8 cellular contexts compared by ENCODE assay signal in the genomic region with DNA sequence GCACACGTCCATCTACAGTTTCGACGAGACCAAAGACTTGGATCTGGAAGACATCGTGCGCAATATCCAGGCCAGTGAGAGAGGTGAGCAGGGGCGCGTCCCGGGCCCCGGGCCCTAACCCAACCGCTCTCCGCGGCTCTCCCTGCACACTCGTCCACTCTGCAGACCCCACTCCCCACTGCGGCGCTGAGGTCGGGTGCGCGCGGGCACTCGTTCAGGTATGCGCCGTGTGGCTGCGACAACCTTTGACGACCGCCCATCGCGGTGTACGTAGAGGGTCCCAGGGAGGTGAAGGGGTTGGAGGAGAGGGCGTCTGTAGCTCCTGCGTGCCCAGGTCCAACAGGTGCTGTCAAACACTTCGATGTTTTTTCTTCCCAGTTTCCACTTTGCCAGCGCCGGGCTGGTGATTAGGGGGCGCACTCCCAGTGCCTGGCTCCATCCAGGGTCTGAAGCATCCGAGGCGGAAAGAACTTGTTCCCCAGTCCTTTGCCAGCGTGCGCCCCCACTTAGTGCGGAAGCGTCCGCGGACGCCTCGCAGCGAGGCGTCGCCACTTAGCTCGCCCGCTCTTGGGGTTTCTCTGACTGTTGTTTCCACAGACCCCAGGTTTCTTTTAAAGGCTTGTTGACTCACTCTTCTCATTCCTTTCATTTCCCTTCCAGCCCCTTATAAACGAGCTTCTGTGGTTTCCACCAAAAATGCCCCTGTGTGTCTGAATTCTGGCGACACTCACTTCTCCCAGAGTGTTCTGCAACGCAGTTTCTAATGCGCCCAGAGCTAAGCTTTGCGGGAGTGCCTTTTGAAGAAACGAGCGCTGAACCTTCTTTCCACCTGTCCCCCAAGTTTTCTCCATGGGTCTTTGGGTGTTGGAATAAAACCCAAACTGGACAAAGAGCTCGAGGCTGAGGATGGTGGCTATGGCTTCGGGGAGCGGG. TPM values are rescaled to one million over a fixed set of nuclear protein-coding genes. Genes with fewer than 3 reads are reported as not detected.
A peak's percentile ranks its signal among the peaks of the same experiment; 100 is the strongest.
DNase-seq lines count a peak whose midpoint lies in the region; ATAC-seq and TF ChIP-seq lines count a peak whose summit lies in the region.

No MANE protein-coding gene starts in this region.

- peak overlapping the region; percentile 83 for H3K4me3 Mint-ChIP-seq in osteocyte (ENCODE audit: unreplicated experiment)

- DNase-seq in AG20443 (ENCODE audit: low spot score) (peak; percentile 41), M059J (ENCODE audit: low read depth) (peak; percentile 19), osteocyte (ENCODE audit: extremely low spot score, unreplicated experiment) (no peak), SKM-1 treated with dmso at 0.1 percent for 144 hours (lab: John Stamatoyannopoulos, UW; ENCODE audit: unreplicated experiment) (no peak), SW480 (ENCODE audit: low spot score) (no peak), occipital lobe (lab: John Stamatoyannopoulos, UW) (no peak), NCI-H2227 (lab: John Stamatoyannopoulos, UW; ENCODE audit: unreplicated experiment) (no peak)

- peak; percentile 1 for ATAC-seq in esophagus mucosa

- H3K36me3 Mint-ChIP-seq in osteocyte (ENCODE audit: unreplicated experiment) = peaks cover 11% of the 10 kb centered on the region

- peaks cover 44% of the 10 kb centered on the region for H3K4me1 Mint-ChIP-seq in osteocyte (ENCODE audit: unreplicated experiment)

- H3K27ac Mint-ChIP-seq in osteocyte (ENCODE audit: unreplicated experiment) = peak overlapping the region; percentile 94

- H3K27me3 Mint-ChIP-seq in osteocyte (ENCODE audit: unreplicated experiment) = no peaks in the 10 kb centered on the region

- peaks cover 4% of the 10 kb centered on the region for H3K9me3 Mint-ChIP-seq in osteocyte (ENCODE audit: unreplicated experiment)

- TF ChIP-seq CTCF in osteocyte (IDR thresholded peaks at IDR 0.05) = peak; percentile 36

RNA-seq across cellular contexts. Expression of a gene that starts 1.6 kb away (rescaled TPM):
- 0.15 and 0.52 TPM in 2 replicates for total RNA-seq in M059J (2014; rRNA removed; shearing (Covaris generic))
- 12.6 TPM for total RNA-seq in esophagus mucosa
- 92.2 and 97.4 TPM in 2 replicates for total RNA-seq in osteocyte
- total RNA-seq in occipital lobe = 19.3 TPM

Comparison
In these comparisons a context has a peak if more than half of its experiments do, and no peak if none do; other contexts are left out.
1. DNase-seq: peak in AG20443 (single experiment) and M059J (single experiment); none in osteocyte (single experiment), SKM-1 treated with dmso at 0.1 percent for 144 hours (single experiment), SW480 (single experiment), occipital lobe (single experiment) and NCI-H2227 (single experiment).